Comparison of ENCODE assay signal across 1 cellular context in the genomic region with DNA sequence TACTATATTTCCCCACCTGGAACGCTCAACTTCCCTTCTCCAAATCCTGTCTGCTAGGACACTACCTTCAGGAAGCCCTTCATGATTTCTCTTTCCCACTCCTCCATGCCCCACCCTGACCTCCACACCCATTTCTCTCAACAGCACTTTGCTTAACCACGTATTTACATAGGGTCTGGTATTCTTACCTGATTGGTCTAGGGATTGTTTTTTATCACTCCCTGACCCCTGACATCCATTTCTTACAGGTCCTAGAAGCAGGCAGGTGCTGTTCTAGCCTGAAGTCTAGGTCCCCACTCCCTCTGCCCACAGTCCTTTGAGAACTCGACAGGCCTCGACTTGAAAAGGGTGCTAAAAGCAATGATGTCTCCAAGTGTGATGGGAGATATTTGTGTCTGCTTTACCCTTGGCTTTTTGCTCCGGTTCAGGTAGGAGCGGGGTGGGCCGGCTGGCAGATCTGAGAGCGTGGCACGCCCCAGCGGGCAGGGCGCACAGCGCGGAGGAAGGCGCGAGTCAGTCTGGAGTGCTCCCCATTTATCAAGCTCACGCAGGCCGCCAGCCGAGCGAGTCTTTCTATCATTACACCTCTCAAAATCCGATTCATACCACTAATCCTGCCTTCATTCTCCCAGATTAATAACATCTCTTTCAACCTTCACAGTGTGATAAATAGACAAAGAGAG.
TF ChIP-seq lines count a peak whose summit lies in the region.

No MANE protein-coding gene starts in this region.

TF ChIP-seq in HepG2, 621 proteins besides CTCF, POLR2A, EP300 and RAD21 (continued from another document):
- TF ChIP-seq MTERF4 (CRISPR knock-in tag; IDR thresholded peaks at IDR 0.05) (no peak), ZNF350 (CRISPR knock-in tag; IDR thresholded peaks at IDR 0.05; ENCODE audit: borderline replicate concordance, low read depth) (no peak), ZFP36 (IDR thresholded peaks at IDR 0.05; ENCODE audit: borderline replicate concordance, low read depth, low read length, partially characterized antibody) (peak; percentile 45), ZNF430 (CRISPR knock-in tag; IDR thresholded peaks at IDR 0.05) (no peak)
